ENCODE assay signal across 34 cellular contexts in genomic region chr7:44538093-44538797, GRCh38. TPM values are rescaled to one million over a fixed set of nuclear protein-coding genes. Genes with fewer than 3 reads are reported as not detected.
"Had no signal": no experiment of that assay in that cellular context is flagged by ENCODE, and none has a peak within 500 bp of the region (broad histone marks: within the 10 kb centered on the region; RNA-seq: fewer than 3 reads in every experiment).

No MANE protein-coding gene starts in this region.

- H3K27ac ChIP-seq: ascending aorta, cardiac muscle cell, colonic mucosa, gastrocnemius medialis, skin epidermis, stomach, suprapubic skin, tibial artery had no signal

- H3K4me3 ChIP-seq: ascending aorta, cardiac muscle cell, colonic mucosa, gastrocnemius medialis, lung, skin epidermis, stomach, suprapubic skin, tibial artery had no signal

- H3K4me1 ChIP-seq: ascending aorta, colonic mucosa, gastrocnemius medialis, tibial artery had no signal

- H3K27me3 Mint-ChIP-seq: activated B cell treated with CpG ODN at 0.5 μM for 24 hours; activated CD8-positive, alpha-beta T cell treated with anti-CD3 and anti-CD28 coated beads for 36 hours had no signal

- H3K27ac Mint-ChIP-seq: activated B cell treated with CpG ODN at 0.5 μM for 24 hours; activated CD8-positive, alpha-beta T cell treated with anti-CD3 and anti-CD28 coated beads for 36 hours; activated naive CD4-positive, alpha-beta T cell treated with anti-CD3 and anti-CD28 coated beads, Interleukin-2, amount 10 ng/mL, durations not matched to agents 7 days and 5 days; activated naive CD8-positive, alpha-beta T cell treated with anti-CD3 and anti-CD28 coated beads, Interleukin-2, amount 10 ng/mL, durations not matched to agents 7 days and 5 days; activated T-helper 2 cell treated with anti-CD3 and anti-CD28 coated beads, Interferon-gamma antibody, Interleukin-2, Interleukin-4, amounts not matched to agents 10 μg/mL and 5 μg/mL and 100 μg/mL, durations not matched to agents 14 hours and 24 hours and 36 hours; brain; natural killer cell; stimulated activated memory B cell treated with anti-CD40 and anti-IgM and Interleukin-4, amounts not matched to agents 10 μg/mL and 1 μg/mL and 100 μg/mL, for 72 hours; T-cell; T-helper 2 cell treated with Interferon-gamma antibody and Interleukin-4, amounts not matched to agents 5 μg/mL and 100 μg/mL, for 36 hours had no signal

- H3K9me3 ChIP-seq: ascending aorta, colonic mucosa, gastrocnemius medialis, stomach, suprapubic skin, tibial artery had no signal

- H3K27me3 ChIP-seq: ascending aorta, cardiac muscle cell, colonic mucosa, gastrocnemius medialis, stomach, suprapubic skin, tibial artery had no signal

- H3K36me3 ChIP-seq: ascending aorta, cardiac muscle cell, colonic mucosa, gastrocnemius medialis, stomach, suprapubic skin had no signal

- H3K4me1 Mint-ChIP-seq: activated B cell treated with CpG ODN at 0.5 μM for 24 hours; activated naive CD4-positive, alpha-beta T cell treated with anti-CD3 and anti-CD28 coated beads, Interleukin-2, amount 10 ng/mL, durations not matched to agents 7 days and 5 days; activated naive CD8-positive, alpha-beta T cell treated with anti-CD3 and anti-CD28 coated beads, Interleukin-2, amount 10 ng/mL, durations not matched to agents 7 days and 5 days; brain; natural killer cell; stimulated activated memory B cell treated with anti-CD40 and anti-IgM and Interleukin-4, amounts not matched to agents 10 μg/mL and 1 μg/mL and 100 μg/mL, for 72 hours; T-cell had no signal

- H3K36me3 Mint-ChIP-seq: activated naive CD4-positive, alpha-beta T cell treated with anti-CD3 and anti-CD28 coated beads, Interleukin-2, amount 10 ng/mL, durations not matched to agents 7 days and 5 days; activated naive CD8-positive, alpha-beta T cell treated with anti-CD3 and anti-CD28 coated beads, Interleukin-2, amount 10 ng/mL, durations not matched to agents 7 days and 5 days; brain; natural killer cell; stimulated activated memory B cell treated with anti-CD40 and anti-IgM and Interleukin-4, amounts not matched to agents 10 μg/mL and 1 μg/mL and 100 μg/mL, for 72 hours; T-cell had no signal

- H3K4me3 Mint-ChIP-seq: activated B cell treated with CpG ODN at 0.5 μM for 24 hours; activated CD8-positive, alpha-beta T cell treated with anti-CD3 and anti-CD28 coated beads for 36 hours; activated naive CD4-positive, alpha-beta T cell treated with anti-CD3 and anti-CD28 coated beads, Interleukin-2, amount 10 ng/mL, durations not matched to agents 7 days and 5 days; activated naive CD8-positive, alpha-beta T cell treated with anti-CD3 and anti-CD28 coated beads, Interleukin-2, amount 10 ng/mL, durations not matched to agents 7 days and 5 days; activated T-cell treated with anti-CD3 and anti-CD28 coated beads, Interleukin-2, amount 50 U/mL, for 4 hours; brain; effector memory CD8-positive, alpha-beta T cell; natural killer cell; stimulated activated memory B cell treated with anti-CD40 and anti-IgM and Interleukin-4, amounts not matched to agents 10 μg/mL and 1 μg/mL and 100 μg/mL, for 72 hours; T-cell; T-helper 2 cell treated with Interferon-gamma antibody and Interleukin-4, amounts not matched to agents 5 μg/mL and 100 μg/mL, for 36 hours had no signal

- H3K9me3 Mint-ChIP-seq: activated B cell treated with CpG ODN at 0.5 μM for 24 hours; activated CD8-positive, alpha-beta T cell treated with anti-CD3 and anti-CD28 coated beads for 36 hours; activated naive CD4-positive, alpha-beta T cell treated with anti-CD3 and anti-CD28 coated beads, Interleukin-2, amount 10 ng/mL, durations not matched to agents 7 days and 5 days; activated naive CD8-positive, alpha-beta T cell treated with anti-CD3 and anti-CD28 coated beads, Interleukin-2, amount 10 ng/mL, durations not matched to agents 7 days and 5 days; activated T-cell treated with anti-CD3 and anti-CD28 coated beads, Interleukin-2, amount 50 U/mL, for 4 hours; activated T-helper 2 cell treated with anti-CD3 and anti-CD28 coated beads, Interferon-gamma antibody, Interleukin-2, Interleukin-4, amounts not matched to agents 10 μg/mL and 5 μg/mL and 100 μg/mL, durations not matched to agents 14 hours and 24 hours and 36 hours; effector memory CD8-positive, alpha-beta T cell; natural killer cell; stimulated activated memory B cell treated with anti-CD40 and anti-IgM and Interleukin-4, amounts not matched to agents 10 μg/mL and 1 μg/mL and 100 μg/mL, for 72 hours; T-cell; T-helper 2 cell treated with Interferon-gamma antibody and Interleukin-4, amounts not matched to agents 5 μg/mL and 100 μg/mL, for 36 hours had no signal

- DNase-seq: activated B cell treated with CpG ODN at 0.5 μM for 24 hours; activated CD4-positive, alpha-beta T cell treated with anti-CD3 and anti-CD28 coated beads, Interleukin-2, amount 50 U/mL, for 1 hour; activated CD8-positive, alpha-beta T cell treated with anti-CD3 and anti-CD28 coated beads for 36 hours; activated naive CD8-positive, alpha-beta T cell treated with anti-CD3 and anti-CD28 coated beads, Interleukin-2, amount 10 ng/mL, durations not matched to agents 7 days and 5 days; activated T-cell treated with anti-CD3 and anti-CD28 coated beads, Interleukin-2, amount 50 U/mL, for 4 hours; cerebellar nuclear complex; colonic mucosa; effector memory CD8-positive, alpha-beta T cell; erythroblast; gastrocnemius medialis; kidney glomerular epithelial cell; mesendoderm; natural killer cell; stimulated activated CD4-positive, alpha-beta T cell treated with anti-CD3 and anti-CD28 coated beads, Interleukin-1b, Interleukin-23, amount 100 ng/mL, for 48 hours; stimulated activated CD4-positive, alpha-beta T cell treated with anti-CD3 and anti-CD28 coated beads, Interleukin-4, amount 100 ng/mL, for 4 hours; stimulated activated CD8-positive, alpha-beta memory T cell treated with anti-CD3 and anti-CD28 coated beads, Interleukin-4, amount 100 ng/mL, for 48 hours; stomach; T-cell had no signal

- ATAC-seq: activated CD8-positive, alpha-beta T cell treated with anti-CD3 and anti-CD28 coated beads for 36 hours; activated T-cell treated with anti-CD3 and anti-CD28 coated beads, Interleukin-2, amount 50 U/mL, for 4 hours; effector memory CD8-positive, alpha-beta T cell; gastrocnemius medialis; left lobe of liver; natural killer cell; sciatic nerve; stimulated activated memory B cell treated with anti-CD40 and anti-IgM and Interleukin-4, amounts not matched to agents 10 μg/mL and 1 μg/mL and 100 μg/mL, for 72 hours; T-cell had no signal

RNA-seq across cellular contexts. Expression of gene NPC1L1, which starts 2.9 kb away (rescaled TPM):
- total RNA-seq: activated B cell treated with CpG ODN at 0.5 μM for 24 hours; activated T-helper 2 cell treated with anti-CD3 and anti-CD28 coated beads, Interferon-gamma antibody, Interleukin-2, Interleukin-4, amounts not matched to agents 10 μg/mL and 5 μg/mL and 100 μg/mL, durations not matched to agents 14 hours and 24 hours and 36 hours; ascending aorta; cardiac muscle cell; dermis microvascular lymphatic vessel endothelial cell; mononuclear cell; osteocyte had no signal
- polyA plus RNA-seq: cardiac muscle cell had no signal
